ENCODE assay signal across 1 cellular context in the genomic region with DNA sequence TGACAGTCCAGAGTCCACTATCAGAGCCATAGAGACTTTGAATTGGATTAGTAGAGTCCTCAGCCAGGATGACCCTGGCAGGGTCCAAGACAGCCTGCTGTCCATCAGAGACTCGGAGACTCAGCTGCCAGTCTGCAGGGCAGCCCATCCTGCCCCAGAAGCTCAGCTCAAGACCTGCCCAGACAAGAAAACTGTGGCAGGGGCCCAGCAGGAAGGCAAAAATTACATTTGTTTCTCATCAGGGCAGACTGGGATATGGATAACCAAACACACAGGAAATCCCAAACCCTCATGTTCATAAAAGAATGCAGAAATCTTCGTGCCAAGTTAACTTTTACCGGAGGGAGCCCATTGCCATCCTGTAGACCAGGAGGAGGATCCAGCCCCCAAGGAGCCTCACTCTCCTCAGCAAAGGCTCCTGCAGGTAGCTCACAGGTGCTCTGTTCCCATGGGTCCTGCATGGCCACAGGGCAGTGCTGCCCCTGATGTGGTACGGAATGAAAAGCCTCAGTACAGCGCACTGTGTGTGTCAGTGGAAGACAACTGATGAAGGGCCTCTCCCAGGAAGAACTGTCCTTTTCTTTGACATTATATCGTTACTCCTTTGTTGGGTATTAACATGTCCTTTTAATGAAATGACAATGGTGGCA.
TF ChIP-seq lines count a peak whose summit lies in the region.

No MANE protein-coding gene starts in this region.

TF ChIP-seq in H1, 55 proteins besides CTCF, POLR2A, EP300 and RAD21 (continued from another document):
- no peak for TF ChIP-seq EGR1 (IDR thresholded peaks at IDR 0.05; ENCODE audit: borderline replicate concordance, low read depth, low read length)
- no peak for TF ChIP-seq RNF2 (IDR thresholded peaks at IDR 0.05; ENCODE audit: borderline replicate concordance, low read depth, low read length, missing control alignments, poor library complexity, severe bottlenecking)
- TF ChIP-seq POU5F1 (IDR thresholded peaks at IDR 0.05; ENCODE audit: low read depth, low read length): no peak
- TF ChIP-seq, protein P1, sequence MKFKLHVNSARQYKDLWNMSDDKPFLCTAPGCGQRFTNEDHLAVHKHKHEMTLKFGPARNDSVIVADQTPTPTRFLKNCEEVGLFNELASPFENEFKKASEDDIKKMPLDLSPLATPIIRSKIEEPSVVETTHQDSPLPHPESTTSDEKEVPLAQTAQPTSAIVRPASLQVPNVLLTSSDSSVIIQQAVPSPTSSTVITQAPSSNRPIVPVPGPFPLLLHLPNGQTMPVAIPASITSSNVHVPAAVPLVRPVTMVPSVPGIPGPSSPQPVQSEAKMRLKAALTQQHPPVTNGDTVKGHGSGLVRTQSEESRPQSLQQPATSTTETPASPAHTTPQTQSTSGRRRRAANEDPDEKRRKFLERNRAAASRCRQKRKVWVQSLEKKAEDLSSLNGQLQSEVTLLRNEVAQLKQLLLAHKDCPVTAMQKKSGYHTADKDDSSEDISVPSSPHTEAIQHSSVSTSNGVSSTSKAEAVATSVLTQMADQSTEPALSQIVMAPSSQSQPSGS (IDR thresholded peaks at IDR 0.05; ENCODE audit: low read length): no peak
- TF ChIP-seq MAX (IDR thresholded peaks at IDR 0.05): no peak
- no peak for TF ChIP-seq CHD2 (IDR thresholded peaks at IDR 0.05; ENCODE audit: low read length)
- no peak for TF ChIP-seq TEAD4 (IDR thresholded peaks at IDR 0.05; ENCODE audit: low read depth, low read length)
- TF ChIP-seq CTBP2 (IDR thresholded peaks at IDR 0.05; ENCODE audit: borderline replicate concordance, insufficient read depth, insufficient read length, low read length): no peak
- TF ChIP-seq TAF7 (optimal IDR thresholded peaks at IDR 0.05; ENCODE audit: borderline replicate concordance, low read depth, low read length): no peak
- TF ChIP-seq YY1 (IDR thresholded peaks at IDR 0.05; ENCODE audit: low read depth, low read length): no peak
- TF ChIP-seq ZNF274 (IDR thresholded peaks at IDR 0.05; ENCODE audit: borderline replicate concordance, extremely low read depth, low read length): no peak
- TF ChIP-seq SAP30 (IDR thresholded peaks at IDR 0.05; ENCODE audit: insufficient read depth, insufficient replicate concordance, low read length): no peak
- no peak for TF ChIP-seq SRF (IDR thresholded peaks at IDR 0.05; ENCODE audit: low read depth, low read length)
